Comparison of ENCODE assay signal across 8 cellular contexts in genomic region chr6:36131517-36132220, GRCh38. TPM values are rescaled to one million over a fixed set of nuclear protein-coding genes. Genes with fewer than 3 reads are reported as not detected.
DNase-seq lines count a peak whose midpoint lies in the region; ATAC-seq, FAIRE-seq and TF ChIP-seq lines count a peak whose summit lies in the region.

No MANE protein-coding gene starts in this region.

- peaks cover 23% of the 10 kb centered on the region for H3K4me1 ChIP-seq in GM23338 (ENCODE audit: insufficient read depth)
- H3K4me1 ChIP-seq in KMS-11 (ENCODE audit: low read depth, poor library complexity, severe bottlenecking) = peaks cover 45% of the 10 kb centered on the region
- peaks cover 46% of the 10 kb centered on the region for H3K4me1 ChIP-seq in mesodermal cell (ENCODE audit: control insufficient read depth, insufficient read depth, low read length, poor library complexity, severe bottlenecking)

- peak; percentile 95 for FAIRE-seq in GM12891 (lab: Jason Lieb, UNC)

- H3K27me3 ChIP-seq in GM23338 (ENCODE audit: insufficient read depth) (peaks cover 14% of the 10 kb centered on the region; the same call in 1 of the 2 replicates), KMS-11 (ENCODE audit: insufficient read depth, low read depth) (no peaks in the 10 kb centered on the region)

- peak overlapping the region; percentile 90 for H3K4me2 ChIP-seq in GM23338
- H3K4me2 ChIP-seq in KMS-11 = peak overlapping the region; percentile 91

- H3K36me3 Mint-ChIP-seq in GM23338 (ENCODE audit: low read depth) (no peaks in the 10 kb centered on the region), T-helper 17 cell (ENCODE audit: low read depth) (peaks cover 7% of the 10 kb centered on the region)

- H3K36me3 ChIP-seq in GM23338 (ENCODE audit: insufficient read depth) = no peaks in the 10 kb centered on the region
- no peaks in the 10 kb centered on the region for H3K36me3 ChIP-seq in KMS-11 (ENCODE audit: insufficient read depth)
- no peaks in the 10 kb centered on the region for H3K36me3 ChIP-seq in mesodermal cell (ENCODE audit: control insufficient read depth, insufficient read depth, low read length)

- 62 to 71% methylated on average over 3 to 7 of the region's 8 CpGs for WGBS in mesodermal cell (ENCODE audit: insufficient coverage in 2 of 2), 2 experiments

- H3K79me2 ChIP-seq in GM23338 (replicated peaks; ENCODE audit: insufficient read depth) (no peaks in the 10 kb centered on the region), KMS-11 (ENCODE audit: insufficient read depth, low read depth) (no peaks in the 10 kb centered on the region)

- H3K4me1 Mint-ChIP-seq in GM23338 (peaks cover 31% of the 10 kb centered on the region), T-helper 17 cell (peaks cover 38% of the 10 kb centered on the region)
- H3K4me1 Mint-ChIP-seq in stimulated activated naive CD8-positive, alpha-beta T cell treated with anti-CD3 and anti-CD28 coated beads, Interleukin-15, amount 100 ng/mL, for 72 hours = peaks cover 54% of the 10 kb centered on the region

- H3K4me3 Mint-ChIP-seq in GM23338 (peak overlapping the region; percentile 45; the same call in 2 of the 3 replicates), T-helper 17 cell (peak overlapping the region; percentile 89)
- peak overlapping the region; percentile 88 to 90 for H3K4me3 Mint-ChIP-seq in stimulated activated naive CD8-positive, alpha-beta T cell treated with anti-CD3 and anti-CD28 coated beads, Interleukin-15, amount 100 ng/mL, for 72 hours

- H4K20me1 ChIP-seq in GM23338 (replicated peaks; ENCODE audit: insufficient read depth) (no peaks in the 10 kb centered on the region), KMS-11 (ENCODE audit: insufficient read depth) (no peaks in the 10 kb centered on the region)

- no peaks in the 10 kb centered on the region for H3K9me2 ChIP-seq in GM23338 (ENCODE audit: insufficient read depth)

- H3K27ac Mint-ChIP-seq in GM23338 (no peak overlapping the region), T-helper 17 cell (peak overlapping the region; percentile 88)
- peak overlapping the region; percentile 69 to 80 for H3K27ac Mint-ChIP-seq in stimulated activated naive CD8-positive, alpha-beta T cell treated with anti-CD3 and anti-CD28 coated beads, Interleukin-15, amount 100 ng/mL, for 72 hours

- ATAC-seq in GM23338 (no peak), T-helper 17 cell (peak; percentile 73)
- peak; percentile 84 for ATAC-seq in stimulated activated naive CD8-positive, alpha-beta T cell treated with anti-CD3 and anti-CD28 coated beads, Interleukin-15, amount 100 ng/mL, for 72 hours

- H3K27ac ChIP-seq in GM23338 (ENCODE audit: low read depth) = no peak overlapping the region
- H3K27ac ChIP-seq in KMS-11 = peak overlapping the region; percentile 93
- H3K27ac ChIP-seq in coronary artery = peak overlapping the region in 1 of 2 donors; percentile 26
- peak overlapping the region; percentile 53 for H3K27ac ChIP-seq in mesodermal cell (ENCODE audit: low read depth, low read length, severe bottlenecking)

- H3K27me3 Mint-ChIP-seq in GM23338 (ENCODE audit: insufficient read depth, low read depth, poor library complexity) (peaks cover 10% of the 10 kb centered on the region), T-helper 17 cell (no peaks in the 10 kb centered on the region)
- no peaks in the 10 kb centered on the region for H3K27me3 Mint-ChIP-seq in stimulated activated naive CD8-positive, alpha-beta T cell treated with anti-CD3 and anti-CD28 coated beads, Interleukin-15, amount 100 ng/mL, for 72 hours

- H3K4me3 ChIP-seq in GM23338 (peak overlapping the region; percentile 66), KMS-11 (IDR thresholded peaks at IDR 0.05; ENCODE audit: insufficient read depth, low read depth, low read length) (no peak overlapping the region), coronary artery (peak overlapping the region; percentile 60), mesodermal cell (ENCODE audit: extremely low read depth, insufficient read depth, low read length, poor library complexity, severe bottlenecking) (no peak overlapping the region)

- peak overlapping the region; percentile 93 for H3K9ac ChIP-seq in KMS-11

- no peaks in the 10 kb centered on the region for H3K9me3 ChIP-seq in T-helper 17 cell (ENCODE audit: control insufficient read depth, low read length, poor library complexity, severe bottlenecking)
- H3K9me3 ChIP-seq in mesodermal cell (ENCODE audit: control insufficient read depth, low read length) = no peaks in the 10 kb centered on the region

- no peak for TF ChIP-seq POLR2A in GM12891 (IDR thresholded peaks at IDR 0.05; ENCODE audit: low read depth, low read length)

- TF ChIP-seq CTCF in GM23338 (conservative IDR thresholded peaks at IDR 0.05; ENCODE audit: low read depth in 2 of 2) (no peak), KMS-11 (conservative IDR thresholded peaks at IDR 0.05; ENCODE audit: low read depth, low read length) (no peak; the same call in 1 of the 2 replicates), coronary artery (IDR thresholded peaks at IDR 0.05) (no peak)

- peaks cover 2% of the 10 kb centered on the region; the same call in 1 of the 3 replicates for H3K9me3 Mint-ChIP-seq in GM23338
- no peaks in the 10 kb centered on the region for H3K9me3 Mint-ChIP-seq in stimulated activated naive CD8-positive, alpha-beta T cell treated with anti-CD3 and anti-CD28 coated beads, Interleukin-15, amount 100 ng/mL, for 72 hours

- DNase-seq in GM12891 (ENCODE audit: insufficient read length, low spot score) = peak; percentile 68
- DNase-seq in GM23338 (ENCODE audit: low spot score) = no peak
- peak in 1 of 3 donors; percentile 18 for DNase-seq in T-helper 17 cell
- DNase-seq in coronary artery (ENCODE audit: low spot score) = no peak
- peak in 1 of 2 donors; percentile 68 for DNase-seq in stimulated activated naive CD8-positive, alpha-beta T cell treated with anti-CD3 and anti-CD28 coated beads, Interleukin-15, amount 100 ng/mL, for 72 hours
- DNase-seq in NCI-H524 treated with DMSO at 0.1 percent for 48 hours (lab: John Stamatoyannopoulos, UW) = no peak

- H2AFZ ChIP-seq in GM23338 = peak overlapping the region; percentile 95
- H2AFZ ChIP-seq in KMS-11 (ENCODE audit: low read depth) = peak overlapping the region; percentile 93

- no peaks in the 10 kb centered on the region for H3F3A ChIP-seq in GM23338 (replicated peaks; ENCODE audit: low read depth)

TF ChIP-seq in GM12891, 5 proteins besides CTCF, POLR2A, EP300 and RAD21:
- TF ChIP-seq POLR2AphosphoS5 (IDR thresholded peaks at IDR 0.05; ENCODE audit: low read depth, low read length) (no peak), POU2F2 (IDR thresholded peaks at IDR 0.05; ENCODE audit: low read depth, low read length) (no peak), PAX5 (IDR thresholded peaks at IDR 0.05; ENCODE audit: insufficient read depth, low read length, severe bottlenecking) (no peak), SPI1 (IDR thresholded peaks at IDR 0.05; ENCODE audit: low read depth, low read length) (0 out of 2 replicates have a peak, but pooled peaks have one; percentile 34), TAF1 (IDR thresholded peaks at IDR 0.05; ENCODE audit: low read depth, low read length) (0 out of 2 replicates have a peak, but pooled peaks have one; percentile 30)
TF ChIP-seq in GM12891: peak in this region for 2.

TF ChIP-seq in GM23338, 12 proteins besides CTCF, POLR2A, EP300 and RAD21 (continues in another document):
- no peak for TF ChIP-seq EZH2 (IDR thresholded peaks at IDR 0.05; ENCODE audit: low read depth, unreplicated experiment)
- no peak for TF ChIP-seq CREB1 (CRISPR knock-in tag; IDR thresholded peaks at IDR 0.05; ENCODE audit: low read depth)
- no peak for TF ChIP-seq STAT1 (IDR thresholded peaks at IDR 0.05; ENCODE audit: unreplicated experiment)
- no peak for TF ChIP-seq ZNF331 (CRISPR knock-in tag; IDR thresholded peaks at IDR 0.05; ENCODE audit: low read depth)
- TF ChIP-seq ETS1 (IDR thresholded peaks at IDR 0.05) = no peak
- TF ChIP-seq REST (IDR thresholded peaks at IDR 0.05; ENCODE audit: unreplicated experiment) = no peak
- no peak for TF ChIP-seq ZNF114 (CRISPR knock-in tag; IDR thresholded peaks at IDR 0.05)
- TF ChIP-seq NANOG (IDR thresholded peaks at IDR 0.05; ENCODE audit: borderline replicate concordance) = no peak

RNA-seq across cellular contexts. Expression of gene MAPK13, which starts 1.4 kb away (rescaled TPM):
- 6.2 TPM for polyA plus RNA-seq in GM12891 (2012; ENCODE audit: low read depth, missing spikeins)
- total RNA-seq in GM23338 (2014; rRNA removed; shearing (Covaris generic)) = 7.7 and 12.3 TPM in 2 replicates
- 6.3 TPM in 2 replicates for polyA plus RNA-seq in GM23338 (2016; fragmentation: Nextera tagmentation; extraction: Ambion mirVana)
- total RNA-seq in T-helper 17 cell = 10 to 100 TPM; 32.1 to 33.7 TPM
- polyA plus RNA-seq in mesodermal cell (2013, experiment 1 of 2) = 4.3 TPM
- 4.1 TPM for polyA plus RNA-seq in mesodermal cell (2013, experiment 2 of 2)

Comparison
In these comparisons a context has a peak if more than half of its experiments do, and no peak if none do; other contexts are left out.
1. H3K4me3 ChIP-seq: peak in GM23338 (single experiment) and coronary artery (single experiment); none in KMS-11 (single experiment) and mesodermal cell (single experiment).
2. Peak in every context shown above with its lines, with median percentiles within 50 percentile points of each other: H3K4me3 Mint-ChIP-seq.